Comparison of ENCODE assay signal across 1 cellular context in genomic region chr1:38818706-38819439, GRCh38.
TF ChIP-seq lines count a peak whose summit lies in the region.

No MANE protein-coding gene starts in this region.

TF ChIP-seq in HepG2, 621 proteins besides CTCF, POLR2A, EP300 and RAD21 (continued from another document):
- TF ChIP-seq NFIB (CRISPR knock-in tag; IDR thresholded peaks at IDR 0.05; ENCODE audit: borderline replicate concordance), result no peak
- no peak for TF ChIP-seq KDM2A (CRISPR knock-in tag; IDR thresholded peaks at IDR 0.05; ENCODE audit: borderline replicate concordance, low read depth)
- no peak for TF ChIP-seq TERF1 (CRISPR knock-in tag; IDR thresholded peaks at IDR 0.05)
- peak; percentile 68 for TF ChIP-seq TCF7 (IDR thresholded peaks at IDR 0.05; ENCODE audit: low read depth)
- TF ChIP-seq RFXAP (CRISPR knock-in tag; IDR thresholded peaks at IDR 0.05; ENCODE audit: borderline replicate concordance), result no peak
- TF ChIP-seq HNF1A (IDR thresholded peaks at IDR 0.05; ENCODE audit: low read depth), result 0 out of 2 replicates have a peak, but pooled peaks have one; percentile 16
- no peak for TF ChIP-seq HNF1A (CRISPR knock-in tag; IDR thresholded peaks at IDR 0.05; ENCODE audit: borderline replicate concordance)
- no peak for TF ChIP-seq PCBP2 (optimal IDR thresholded peaks at IDR 0.05; ENCODE audit: low read depth, low read length, poor library complexity, severe bottlenecking)
- TF ChIP-seq BCL6 (CRISPR knock-in tag; IDR thresholded peaks at IDR 0.05), result peak; percentile 98
- no peak for TF ChIP-seq KMT2B (CRISPR knock-in tag; IDR thresholded peaks at IDR 0.05)
